In the genomic region with DNA sequence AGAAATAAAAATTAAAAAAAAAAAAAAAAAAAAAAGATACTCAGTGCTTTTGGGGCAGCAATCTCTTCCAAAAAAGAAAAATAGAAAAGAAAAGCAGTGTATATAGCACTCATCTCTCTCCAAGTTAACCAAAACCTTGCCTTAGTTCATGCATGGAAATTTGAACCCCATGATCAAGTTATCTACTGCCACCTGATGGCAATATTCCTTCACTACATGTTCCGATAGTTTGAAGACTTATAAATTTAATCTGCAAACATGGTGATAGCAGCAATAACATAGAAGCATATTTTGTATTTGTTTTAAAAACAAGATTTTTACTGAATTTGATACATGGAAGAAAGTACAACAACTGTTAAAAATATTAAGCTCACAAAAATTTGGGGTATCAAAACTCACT, we compare ENCODE assay signal across 8 cellular contexts. TPM values are rescaled to one million over a fixed set of nuclear protein-coding genes. Genes with fewer than 3 reads are reported as not detected.
A peak's percentile ranks its signal among the peaks of the same experiment; 100 is the strongest.
DNase-seq lines count a peak whose midpoint lies in the region; FAIRE-seq and TF ChIP-seq lines count a peak whose summit lies in the region.

No MANE protein-coding gene starts in this region.

- DNase-seq in AG08395 (ENCODE audit: low spot score), result peak; percentile 54
- DNase-seq in GM13976 (ENCODE audit: low spot score), result no peak
- DNase-seq in NCI-H82 (lab: John Stamatoyannopoulos, UW), result peak; percentile 67
- no peak for DNase-seq in coronary artery (ENCODE audit: low spot score)
- no peak for DNase-seq in GM12892 (ENCODE audit: insufficient read length)
- DNase-seq in H7, result no peak
- DNase-seq in activated CD4-positive, CD25-positive, alpha-beta regulatory T cell treated with anti-CD3 and anti-CD28 coated beads, Interleukin-2, amount 50 U/mL, for 72 hours, result no peak

- H3K4me1 Mint-ChIP-seq in nephron, result no peaks in the 10 kb centered on the region

- peaks cover 20% of the 10 kb centered on the region for H3K36me3 Mint-ChIP-seq in nephron (ENCODE audit: low read depth)

- H3K27me3 ChIP-seq in H7 (ENCODE audit: control insufficient read depth, insufficient read depth, low read length), result no peaks in the 10 kb centered on the region

- no peak for TF ChIP-seq POLR2A in GM12892 (IDR thresholded peaks at IDR 0.05; ENCODE audit: low read depth, low read length)

- H3K9me3 Mint-ChIP-seq in nephron, result no peaks in the 10 kb centered on the region

- H3K27ac ChIP-seq in coronary artery, result no peak overlapping the region

- no peaks in the 10 kb centered on the region for H3K27me3 Mint-ChIP-seq in nephron (ENCODE audit: low read depth)

- no peak overlapping the region for H3K27ac Mint-ChIP-seq in nephron

- FAIRE-seq in GM12892 (lab: Jason Lieb, UNC), result no peak

- in situ Hi-C loops in GM13976 (cut with MboI; ENCODE audit: low sequenced_read_pairs, unreplicated experiment), result no loop called here

- H3K36me3 ChIP-seq in H7 (replicated peaks; ENCODE audit: control insufficient read depth, insufficient read depth, low read length), result no peaks in the 10 kb centered on the region; the same call in none of the 2 replicates

- no peak overlapping the region for H3K4me3 Mint-ChIP-seq in nephron

- TF ChIP-seq CTCF in GM13976 (IDR thresholded peaks at IDR 0.05; ENCODE audit: borderline replicate concordance, control extremely low read depth, extremely low read depth, insufficient read depth, missing control alignments) (peak; percentile 15), coronary artery (IDR thresholded peaks at IDR 0.05) (peak; percentile 21), nephron (IDR thresholded peaks at IDR 0.05; ENCODE audit: unreplicated experiment in 3 of 3) (peak; percentile 64 to 67 (median 65))

- H3K4me3 ChIP-seq in coronary artery, result no peak overlapping the region
- no peak overlapping the region for H3K4me3 ChIP-seq in H7 (ENCODE audit: insufficient read depth, low read depth, low read length)

RNA-seq across cellular contexts. Expression of a gene that starts 48.6 kb away (rescaled TPM):
- 0.40 TPM for polyA plus RNA-seq in GM12892 (2012; ENCODE audit: missing spikeins)
- total RNA-seq in H7 (2014; rRNA removed; shearing (Covaris generic)), result 0.28 and 1.6 TPM in 2 replicates

RNA-seq across cellular contexts. Expression of a gene that starts 58.0 kb away (rescaled TPM):
- polyA plus RNA-seq in GM12892 (2012; ENCODE audit: missing spikeins), result 18.7 TPM
- total RNA-seq in H7 (2014; rRNA removed; shearing (Covaris generic)), result 38.7 and 54.0 TPM in 2 replicates

Comparison
In these comparisons a context has a peak if more than half of its experiments do, and no peak if none do; other contexts are left out.
1. DNase-seq: peak in AG08395 (single experiment) and NCI-H82 (single experiment); none in GM13976 (single experiment), coronary artery (single experiment), GM12892 (single experiment), H7 (single experiment) and activated CD4-positive, CD25-positive, alpha-beta regulatory T cell treated with anti-CD3 and anti-CD28 coated beads, Interleukin-2, amount 50 U/mL, for 72 hours (single experiment).
2. CTCF ChIP-seq: peak in every context shown above with its lines; median percentile 65 in nephron; 21 in coronary artery; 15 in GM13976.